20 cellular contexts compared by ENCODE assay signal in the genomic region with DNA sequence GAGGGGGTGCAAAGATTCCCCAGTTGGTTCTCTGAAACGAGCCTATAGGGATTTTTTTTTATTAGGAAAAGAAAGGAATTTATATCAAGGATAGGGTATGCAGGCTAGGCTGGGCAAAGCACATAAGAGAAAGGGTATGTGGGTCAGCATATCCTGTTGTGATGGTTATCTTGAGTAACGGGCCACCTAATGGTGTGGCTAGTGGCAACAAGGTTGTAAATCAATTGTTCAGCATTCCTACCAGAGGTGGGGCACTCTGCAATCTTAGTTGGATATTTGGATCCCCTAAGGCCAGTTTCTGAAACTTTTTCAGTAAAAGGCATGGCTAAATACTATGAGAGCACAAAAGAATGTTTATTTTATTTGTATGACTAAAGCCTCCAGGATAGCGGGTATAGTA. TPM values are rescaled to one million over a fixed set of nuclear protein-coding genes. Genes with fewer than 3 reads are reported as not detected.
DNase-seq lines count a peak whose midpoint lies in the region; ATAC-seq, FAIRE-seq and TF ChIP-seq lines count a peak whose summit lies in the region.
"Had no signal": no experiment of that assay in that cellular context is flagged by ENCODE, and none has a peak within 500 bp of the region (broad histone marks: within the 10 kb centered on the region; RNA-seq: fewer than 3 reads in every experiment).

No MANE protein-coding gene starts in this region.

- H3K79me2 ChIP-seq in GM23338 (replicated peaks; ENCODE audit: insufficient read depth) (no peaks in the 10 kb centered on the region), PC-3 (ENCODE audit: low read length) (no peaks in the 10 kb centered on the region)

- H3K4me1 ChIP-seq in GM23338 (ENCODE audit: insufficient read depth) (no peaks in the 10 kb centered on the region), PC-3 (ENCODE audit: insufficient read depth, low read length) (no peaks in the 10 kb centered on the region)
- H3K4me1 ChIP-seq: Caco-2 had no signal

- no peak overlapping the region for H3K9ac ChIP-seq in PC-3 (ENCODE audit: low read length)

- H4K20me1 ChIP-seq in GM23338 (replicated peaks; ENCODE audit: insufficient read depth) = no peaks in the 10 kb centered on the region
- H4K20me1 ChIP-seq in PC-3 (ENCODE audit: low read length) = no peaks in the 10 kb centered on the region

- no peaks in the 10 kb centered on the region for H3K9me3 ChIP-seq in PC-3 (ENCODE audit: low read length)
- H3K9me3 ChIP-seq: Caco-2 had no signal

- no TSS peak for BruUV-seq in PC-3 (replicated peaks; lab: Mats Ljungman, UMichigan)

- H3K4me3 Mint-ChIP-seq in GM23338 = no peak overlapping the region
- H3K4me3 Mint-ChIP-seq: CD4-positive, alpha-beta T cell had no signal

- H2AFZ ChIP-seq in GM23338 (no peak overlapping the region), PC-3 (ENCODE audit: low read length) (no peak overlapping the region)

- intact Hi-C loops in PC-3 (cut with micrococcal nuclease) = no loop called here

- POLR2A ChIA-PET in PC-3 (lab: Charles Lee; ENCODE audit: unreplicated experiment) = no interaction called here

- FAIRE-seq in GM19239 (lab: Jason Lieb, UNC) = no peak
- FAIRE-seq: A204.1, H1 had no signal

- H3K4me2 ChIP-seq in GM23338 (no peak overlapping the region), PC-3 (ENCODE audit: low read length) (no peak overlapping the region)

- DNase-seq in GM23338 (ENCODE audit: low spot score) = peak; percentile 10
- peak; percentile 14 for DNase-seq in PC-3
- DNase-seq in iPS-NIHi7 (ENCODE audit: extremely low spot score) = peak; percentile 7
- DNase-seq in GM19239 (ENCODE audit: insufficient read length, low spot score) = no peak
- no peak for DNase-seq in kidney tubule cell (ENCODE audit: low spot score)
- DNase-seq: AML-193; Caco-2; CD4-positive, alpha-beta T cell; DMS153; DMS79; GF-D8; HCEC 1CT had no signal

- H3K27me3 Mint-ChIP-seq in GM23338 (ENCODE audit: insufficient read depth, low read depth, poor library complexity) = peaks cover 2% of the 10 kb centered on the region
- H3K27me3 Mint-ChIP-seq: CD4-positive, alpha-beta T cell had no signal

- H3K27me3 ChIP-seq in GM23338 (ENCODE audit: insufficient read depth) = no peaks in the 10 kb centered on the region
- H3K27me3 ChIP-seq in PC-3 (ENCODE audit: low read length) = no peaks in the 10 kb centered on the region

- H3F3A ChIP-seq in GM23338 (replicated peaks; ENCODE audit: low read depth) = no peaks in the 10 kb centered on the region
- H3F3A ChIP-seq in PC-3 (ENCODE audit: low read length, unreplicated experiment) = no peaks in the 10 kb centered on the region

- peaks cover 4% of the 10 kb centered on the region; the same call in 1 of the 3 replicates for H3K36me3 Mint-ChIP-seq in GM23338 (ENCODE audit: low read depth)

- peaks cover 5% of the 10 kb centered on the region; the same call in 1 of the 3 replicates for H3K9me3 Mint-ChIP-seq in GM23338
- H3K9me3 Mint-ChIP-seq: CD4-positive, alpha-beta T cell had no signal

- TF ChIP-seq CTCF in GM23338 (conservative IDR thresholded peaks at IDR 0.05; ENCODE audit: low read depth in 2 of 2) (no peak; a peak in 1 of 4 replicates), PC-3 (conservative IDR thresholded peaks at IDR 0.05; ENCODE audit: low read depth, low read length) (no peak)

- no peak overlapping the region for H3K27ac Mint-ChIP-seq in GM23338
- H3K27ac Mint-ChIP-seq: CD4-positive, alpha-beta T cell had no signal

- H3K4me1 Mint-ChIP-seq in GM23338 = no peaks in the 10 kb centered on the region

- ATAC-seq in GM23338 = no peak
- peak; percentile 57 for ATAC-seq in PC-3
- ATAC-seq in HG02852 (IDR thresholded peaks at IDR 0.05; ENCODE audit: unreplicated experiment) = no peak

- CTCF ChIA-PET in PC-3 (lab: Charles Lee) = no interaction called here

- H3K27ac ChIP-seq in GM23338 (ENCODE audit: low read depth) (no peak overlapping the region), PC-3 (ENCODE audit: low read length) (no peak overlapping the region)
- H3K27ac ChIP-seq: C4-2B, HL-60 had no signal

- H3K4me3 ChIP-seq in GM23338 (no peak overlapping the region), PC-3 (ENCODE audit: low read length) (no peak overlapping the region)

- H3K9me2 ChIP-seq in GM23338 (ENCODE audit: insufficient read depth) (no peaks in the 10 kb centered on the region), PC-3 (replicated peaks; ENCODE audit: low read length) (no peaks in the 10 kb centered on the region)

- no peaks in the 10 kb centered on the region for H3K36me3 ChIP-seq in GM23338 (ENCODE audit: insufficient read depth)
- H3K36me3 ChIP-seq in PC-3 (ENCODE audit: low read depth, low read length) = no peaks in the 10 kb centered on the region

TF ChIP-seq in GM23338, 12 proteins besides CTCF, POLR2A, EP300 and RAD21 (continues in another document):
- TF ChIP-seq, protein P1, sequence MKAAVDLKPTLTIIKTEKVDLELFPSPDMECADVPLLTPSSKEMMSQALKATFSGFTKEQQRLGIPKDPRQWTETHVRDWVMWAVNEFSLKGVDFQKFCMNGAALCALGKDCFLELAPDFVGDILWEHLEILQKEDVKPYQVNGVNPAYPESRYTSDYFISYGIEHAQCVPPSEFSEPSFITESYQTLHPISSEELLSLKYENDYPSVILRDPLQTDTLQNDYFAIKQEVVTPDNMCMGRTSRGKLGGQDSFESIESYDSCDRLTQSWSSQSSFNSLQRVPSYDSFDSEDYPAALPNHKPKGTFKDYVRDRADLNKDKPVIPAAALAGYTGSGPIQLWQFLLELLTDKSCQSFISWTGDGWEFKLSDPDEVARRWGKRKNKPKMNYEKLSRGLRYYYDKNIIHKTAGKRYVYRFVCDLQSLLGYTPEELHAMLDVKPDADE (IDR thresholded peaks at IDR 0.05) = no peak
- TF ChIP-seq, protein P2, sequence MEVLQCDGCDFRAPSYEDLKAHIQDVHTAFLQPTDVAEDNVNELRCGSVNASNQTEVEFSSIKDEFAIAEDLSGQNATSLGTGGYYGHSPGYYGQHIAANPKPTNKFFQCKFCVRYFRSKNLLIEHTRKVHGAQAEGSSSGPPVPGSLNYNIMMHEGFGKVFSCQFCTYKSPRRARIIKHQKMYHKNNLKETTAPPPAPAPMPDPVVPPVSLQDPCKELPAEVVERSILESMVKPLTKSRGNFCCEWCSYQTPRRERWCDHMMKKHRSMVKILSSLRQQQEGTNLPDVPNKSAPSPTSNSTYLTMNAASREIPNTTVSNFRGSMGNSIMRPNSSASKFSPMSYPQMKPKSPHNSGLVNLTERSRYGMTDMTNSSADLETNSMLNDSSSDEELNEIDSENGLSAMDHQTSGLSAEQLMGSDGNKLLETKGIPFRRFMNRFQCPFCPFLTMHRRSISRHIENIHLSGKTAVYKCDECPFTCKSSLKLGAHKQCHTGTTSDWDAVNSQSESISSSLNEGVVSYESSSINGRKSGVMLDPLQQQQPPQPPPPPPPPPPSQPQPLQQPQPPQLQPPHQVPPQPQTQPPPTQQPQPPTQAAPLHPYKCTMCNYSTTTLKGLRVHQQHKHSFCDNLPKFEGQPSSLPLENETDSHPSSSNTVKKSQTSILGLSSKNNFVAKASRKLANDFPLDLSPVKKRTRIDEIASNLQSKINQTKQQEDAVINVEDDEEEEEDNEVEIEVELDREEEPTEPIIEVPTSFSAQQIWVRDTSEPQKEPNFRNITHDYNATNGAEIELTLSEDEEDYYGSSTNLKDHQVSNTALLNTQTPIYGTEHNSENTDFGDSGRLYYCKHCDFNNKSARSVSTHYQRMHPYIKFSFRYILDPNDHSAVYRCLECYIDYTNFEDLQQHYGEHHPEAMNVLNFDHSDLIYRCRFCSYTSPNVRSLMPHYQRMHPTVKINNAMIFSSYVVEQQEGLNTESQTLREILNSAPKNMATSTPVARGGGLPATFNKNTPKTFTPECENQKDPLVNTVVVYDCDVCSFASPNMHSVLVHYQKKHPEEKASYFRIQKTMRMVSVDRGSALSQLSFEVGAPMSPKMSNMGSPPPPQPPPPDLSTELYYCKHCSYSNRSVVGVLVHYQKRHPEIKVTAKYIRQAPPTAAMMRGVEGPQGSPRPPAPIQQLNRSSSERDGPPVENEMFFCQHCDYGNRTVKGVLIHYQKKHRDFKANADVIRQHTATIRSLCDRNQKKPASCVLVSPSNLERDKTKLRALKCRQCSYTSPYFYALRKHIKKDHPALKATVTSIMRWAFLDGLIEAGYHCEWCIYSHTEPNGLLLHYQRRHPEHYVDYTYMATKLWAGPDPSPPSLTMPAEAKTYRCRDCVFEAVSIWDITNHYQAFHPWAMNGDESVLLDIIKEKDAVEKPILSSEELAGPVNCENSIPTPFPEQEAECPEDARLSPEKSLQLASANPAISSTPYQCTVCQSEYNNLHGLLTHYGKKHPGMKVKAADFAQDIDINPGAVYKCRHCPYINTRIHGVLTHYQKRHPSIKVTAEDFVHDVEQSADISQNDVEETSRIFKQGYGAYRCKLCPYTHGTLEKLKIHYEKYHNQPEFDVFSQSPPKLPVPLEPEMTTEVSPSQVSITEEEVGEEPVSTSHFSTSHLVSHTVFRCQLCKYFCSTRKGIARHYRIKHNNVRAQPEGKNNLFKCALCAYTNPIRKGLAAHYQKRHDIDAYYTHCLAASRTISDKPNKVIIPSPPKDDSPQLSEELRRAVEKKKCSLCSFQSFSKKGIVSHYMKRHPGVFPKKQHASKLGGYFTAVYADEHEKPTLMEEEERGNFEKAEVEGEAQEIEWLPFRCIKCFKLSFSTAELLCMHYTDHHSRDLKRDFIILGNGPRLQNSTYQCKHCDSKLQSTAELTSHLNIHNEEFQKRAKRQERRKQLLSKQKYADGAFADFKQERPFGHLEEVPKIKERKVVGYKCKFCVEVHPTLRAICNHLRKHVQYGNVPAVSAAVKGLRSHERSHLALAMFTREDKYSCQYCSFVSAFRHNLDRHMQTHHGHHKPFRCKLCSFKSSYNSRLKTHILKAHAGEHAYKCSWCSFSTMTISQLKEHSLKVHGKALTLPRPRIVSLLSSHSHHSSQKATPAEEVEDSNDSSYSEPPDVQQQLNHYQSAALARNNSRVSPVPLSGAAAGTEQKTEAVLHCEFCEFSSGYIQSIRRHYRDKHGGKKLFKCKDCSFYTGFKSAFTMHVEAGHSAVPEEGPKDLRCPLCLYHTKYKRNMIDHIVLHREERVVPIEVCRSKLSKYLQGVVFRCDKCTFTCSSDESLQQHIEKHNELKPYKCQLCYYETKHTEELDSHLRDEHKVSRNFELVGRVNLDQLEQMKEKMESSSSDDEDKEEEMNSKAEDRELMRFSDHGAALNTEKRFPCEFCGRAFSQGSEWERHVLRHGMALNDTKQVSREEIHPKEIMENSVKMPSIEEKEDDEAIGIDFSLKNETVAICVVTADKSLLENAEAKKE (CRISPR knock-in tag; IDR thresholded peaks at IDR 0.05) = no peak
- TF ChIP-seq ZNF331 (CRISPR knock-in tag; IDR thresholded peaks at IDR 0.05; ENCODE audit: low read depth) (no peak), CREB1 (CRISPR knock-in tag; IDR thresholded peaks at IDR 0.05; ENCODE audit: low read depth) (no peak), STAT1 (IDR thresholded peaks at IDR 0.05; ENCODE audit: unreplicated experiment) (no peak), EZH2phosphoT487 (IDR thresholded peaks at IDR 0.05; ENCODE audit: unreplicated experiment) (no peak), JUNB (IDR thresholded peaks at IDR 0.05; ENCODE audit: unreplicated experiment) (no peak), POLR2AphosphoS5 (IDR thresholded peaks at IDR 0.05; ENCODE audit: low read depth) (no peak), NANOG (IDR thresholded peaks at IDR 0.05; ENCODE audit: borderline replicate concordance) (no peak)

RNA-seq across cellular contexts. Expression of a gene that starts 42.7 kb away (rescaled TPM):
- 5.6 and 6.8 TPM in 2 replicates for total RNA-seq in GM23338 (2014; rRNA removed; shearing (Covaris generic))
- 3.2 and 3.8 TPM in 2 replicates for polyA plus RNA-seq in GM23338 (2016; fragmentation: Nextera tagmentation; extraction: Ambion mirVana)
- not detected in 2 replicates for total RNA-seq in PC-3 (2014; rRNA removed)
- total RNA-seq: Caco-2; CD4-positive, alpha-beta T cell; Daoy; HT1080 had no signal
- polyA plus RNA-seq: BJ had no signal

Comparison
In these comparisons a context has a peak if more than half of its experiments do, and no peak if none do; other contexts are left out.
1. DNase-seq: peak in GM23338 (single experiment), PC-3 (single experiment) and iPS-NIHi7 (single experiment); none in GM19239 (single experiment) and kidney tubule cell (single experiment).